In genomic region chr5:79962580-79963222, GRCh38 we compare ENCODE assay signal across 12 cellular contexts. TPM values are rescaled to one million over a fixed set of nuclear protein-coding genes. Genes with fewer than 3 reads are reported as not detected.
DNase-seq lines count a peak whose midpoint lies in the region; TF ChIP-seq lines count a peak whose summit lies in the region.
"Had no signal": no experiment of that assay in that cellular context is flagged by ENCODE, and none has a peak within 500 bp of the region (broad histone marks: within the 10 kb centered on the region; RNA-seq: fewer than 3 reads in every experiment).

No MANE protein-coding gene starts in this region.

- peaks cover 34% of the 10 kb centered on the region for H3K4me1 Mint-ChIP-seq in activated CD4-positive, alpha-beta memory T cell treated with anti-CD3 and anti-CD28 coated beads for 36 hours (ENCODE audit: low read depth)

- TF ChIP-seq EP300 in transverse colon (IDR thresholded peaks at IDR 0.05; ENCODE audit: low read depth) = no peak

- H3K36me3 Mint-ChIP-seq in activated CD4-positive, alpha-beta memory T cell treated with anti-CD3 and anti-CD28 coated beads for 36 hours = no peaks in the 10 kb centered on the region

- H3K27ac ChIP-seq in transverse colon = no peak overlapping the region
- H3K27ac ChIP-seq in prostate gland = no peak overlapping the region
- H3K27ac ChIP-seq: parathyroid adenoma had no signal

- DNase-seq in AG08395 (ENCODE audit: low spot score) = peak; percentile 45
- DNase-seq in HAP-1 (ENCODE audit: low spot score in 2 of 2) = peak; percentile 18 to 49
- DNase-seq in activated CD4-positive, alpha-beta memory T cell treated with anti-CD3 and anti-CD28 coated beads for 36 hours = peak; percentile 85
- DNase-seq in kidney tubule cell (ENCODE audit: low spot score) = peak; percentile 68
- no peak for DNase-seq in transverse colon
- no peak for DNase-seq in GOT3 (lab: John Stamatoyannopoulos, UW)
- no peak for DNase-seq in NCI-H1930 (lab: John Stamatoyannopoulos, UW)
- no peak for DNase-seq in prostate gland (ENCODE audit: low spot score)
- DNase-seq: DND-41, NCI-H1417, substantia nigra had no signal

- H3K4me1 ChIP-seq in HAP-1 (no peaks in the 10 kb centered on the region), transverse colon (no peaks in the 10 kb centered on the region), prostate gland (replicated peaks) (no peaks in the 10 kb centered on the region)
- H3K4me1 ChIP-seq: parathyroid adenoma had no signal

- in situ Hi-C loops in HAP-1 (cut with MboI; ENCODE audit: low sequenced_read_pairs) (no loop called here), transverse colon (cut with MboI; ENCODE audit: low pct_ligation_motif_present in 1 of 4, low pct_unique_long_range_greater_than_20kb in 1 of 4, low sequenced_read_pairs in 3 of 4) (no loop called here)

- H3K36me3 ChIP-seq in HAP-1 (replicated peaks) (no peaks in the 10 kb centered on the region), transverse colon (no peaks in the 10 kb centered on the region), prostate gland (no peaks in the 10 kb centered on the region)

- H3K9me3 ChIP-seq in HAP-1 = no peaks in the 10 kb centered on the region
- no peaks in the 10 kb centered on the region for H3K9me3 ChIP-seq in transverse colon
- H3K9me3 ChIP-seq in prostate gland = no peaks in the 10 kb centered on the region

- no peak overlapping the region for H3K4me3 ChIP-seq in HAP-1
- H3K4me3 ChIP-seq in transverse colon = no peak overlapping the region
- no peak overlapping the region for H3K4me3 ChIP-seq in prostate gland

- H3K27ac Mint-ChIP-seq in activated CD4-positive, alpha-beta memory T cell treated with anti-CD3 and anti-CD28 coated beads for 36 hours = peak overlapping the region; percentile 92

- CTCF ChIA-PET in activated CD4-positive, alpha-beta memory T cell treated with anti-CD3 and anti-CD28 coated beads for 36 hours (lab: Charles Lee) = interaction anchor here (1.1 to 2.2 kb wide), 3 partner anchors 28 to 121 kb away, joined by 5 to 9 read pairs (median 6); partner anchors contain the start of gene MTX3

- H3K27me3 ChIP-seq in HAP-1 (ENCODE audit: low read depth) (no peaks in the 10 kb centered on the region), transverse colon (no peaks in the 10 kb centered on the region), prostate gland (replicated peaks; ENCODE audit: insufficient read depth) (no peaks in the 10 kb centered on the region)

- TF ChIP-seq CTCF in transverse colon (IDR thresholded peaks at IDR 0.05) (no peak), prostate gland (IDR thresholded peaks at IDR 0.05) (no peak)

- H3K9me3 Mint-ChIP-seq in activated CD4-positive, alpha-beta memory T cell treated with anti-CD3 and anti-CD28 coated beads for 36 hours = no peaks in the 10 kb centered on the region

- WGBS in transverse colon (ENCODE audit: low coverage in 1 of 2), 2 donors = 81 to 82% methylated on average over 7 to 11 of the region's 11 CpGs
- WGBS in prostate gland = 81% methylated on average over 11 of the region's 11 CpGs

- no peak for TF ChIP-seq POLR2A in transverse colon (IDR thresholded peaks at IDR 0.05)
- TF ChIP-seq POLR2A in prostate gland (IDR thresholded peaks at IDR 0.05) = no peak

- POLR2A ChIA-PET in activated CD4-positive, alpha-beta memory T cell treated with anti-CD3 and anti-CD28 coated beads for 36 hours (lab: Charles Lee) = interaction anchor here (0.9 to 1.9 kb wide), 11 partner anchors 17 to 402 kb away, joined by 3 to 37 read pairs (median 4); partner anchors contain the start of gene THBS4

- peaks cover 22% of the 10 kb centered on the region for H3K27me3 Mint-ChIP-seq in activated CD4-positive, alpha-beta memory T cell treated with anti-CD3 and anti-CD28 coated beads for 36 hours

- intact Hi-C loops in activated CD4-positive, alpha-beta memory T cell treated with anti-CD3 and anti-CD28 coated beads for 36 hours (cut with micrococcal nuclease) = loop anchor here (1.0 to 5.0 kb wide), 7 partner anchors 19 to 225 kb away; no protein-coding TSS in a partner anchor
- intact Hi-C loops in transverse colon (cut with DNase I; ENCODE audit: low total_unique reads) (no loop called here), prostate gland (cut with DNase I) (no loop called here)

- H3K4me3 Mint-ChIP-seq in activated CD4-positive, alpha-beta memory T cell treated with anti-CD3 and anti-CD28 coated beads for 36 hours = peak overlapping the region; percentile 45

RNA-seq across cellular contexts. Expression of gene MTX3, which starts 28.4 kb away (rescaled TPM):
- total RNA-seq in activated CD4-positive, alpha-beta memory T cell treated with anti-CD3 and anti-CD28 coated beads for 36 hours = 10 to 100 TPM; 13.3 to 16.8 TPM
- 1 to 10 TPM; 5.6 to 7.9 (median 7.4) TPM for total RNA-seq in transverse colon
- total RNA-seq in prostate gland = 10 to 100 TPM; 16.0 to 16.5 TPM

Comparison
In these comparisons a context has a peak if more than half of its experiments do, and no peak if none do; other contexts are left out.
1. DNase-seq: peak in AG08395 (single experiment), HAP-1 (2 of 2), activated CD4-positive, alpha-beta memory T cell treated with anti-CD3 and anti-CD28 coated beads for 36 hours (single experiment) and kidney tubule cell (single experiment); none in transverse colon (single experiment), GOT3 (single experiment), NCI-H1930 (0 of 2) and prostate gland (single experiment).